ENCODE assay signal across 8 cellular contexts in the genomic region with DNA sequence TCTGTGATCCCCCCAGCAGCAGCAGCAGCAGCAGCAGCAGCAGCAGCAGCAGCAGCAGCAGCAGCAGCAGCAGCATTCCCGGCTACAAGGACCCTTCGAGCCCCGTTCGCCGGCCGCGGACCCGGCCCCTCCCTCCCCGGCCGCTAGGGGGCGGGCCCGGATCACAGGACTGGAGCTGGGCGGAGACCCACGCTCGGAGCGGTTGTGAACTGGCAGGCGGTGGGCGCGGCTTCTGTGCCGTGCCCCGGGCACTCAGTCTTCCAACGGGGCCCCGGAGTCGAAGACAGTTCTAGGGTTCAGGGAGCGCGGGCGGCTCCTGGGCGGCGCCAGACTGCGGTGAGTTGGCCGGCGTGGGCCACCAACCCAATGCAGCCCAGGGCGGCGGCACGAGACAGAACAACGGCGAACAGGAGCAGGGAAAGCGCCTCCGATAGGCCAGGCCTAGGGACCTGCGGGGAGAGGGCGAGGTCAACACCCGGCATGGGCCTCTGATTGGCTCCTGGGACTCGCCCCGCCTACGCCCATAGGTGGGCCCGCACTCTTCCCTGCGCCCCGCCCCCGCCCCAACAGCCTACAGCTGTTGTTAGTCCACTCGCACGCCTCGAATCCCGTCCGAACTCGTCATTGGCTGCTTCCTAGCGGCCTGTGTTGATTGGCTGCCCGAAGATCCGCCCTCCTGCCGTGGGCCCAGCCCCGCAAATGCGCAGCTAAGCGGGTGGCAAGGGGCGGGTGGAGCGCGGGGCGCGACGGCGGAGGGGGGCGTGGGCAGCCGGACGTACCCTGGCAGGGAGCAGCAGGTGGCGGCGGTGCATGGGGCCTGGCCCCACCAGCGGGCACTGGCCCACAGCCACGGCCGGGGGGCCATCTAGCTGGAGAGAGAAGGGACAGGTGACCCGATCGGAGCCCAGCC. TPM values are rescaled to one million over a fixed set of nuclear protein-coding genes. Genes with fewer than 3 reads are reported as not detected.
A peak's percentile ranks its signal among the peaks of the same experiment; 100 is the strongest.
DNase-seq lines count a peak whose midpoint lies in the region; ATAC-seq and TF ChIP-seq lines count a peak whose summit lies in the region.

No MANE protein-coding gene starts in this region.

- H3K27me3 ChIP-seq in BJ (ENCODE audit: control insufficient read depth, insufficient read depth, low read length) = no peaks in the 10 kb centered on the region
- H3K27me3 ChIP-seq in duodenal mucosa (ENCODE audit: control insufficient read depth in 1 of 2, insufficient read depth in 2 of 2, low read length in 2 of 2) = no peaks in the 10 kb centered on the region

- H3K36me3 ChIP-seq in BJ (ENCODE audit: control insufficient read depth, insufficient read depth, low read length) (peaks cover 30% of the 10 kb centered on the region), duodenal mucosa (ENCODE audit: control insufficient read depth in 1 of 2, insufficient read depth in 2 of 2, low read length in 2 of 2) (no peaks in the 10 kb centered on the region)

- H3K4me3 ChIP-seq in BJ (ENCODE audit: low read depth, low read length) (peak overlapping the region; percentile 42), duodenal mucosa (ENCODE audit: low read depth in 1 of 2, low read length in 2 of 2) (peak overlapping the region; percentile 76 to 92), lower leg skin (ENCODE audit: low read depth, poor library complexity, severe bottlenecking) (peak overlapping the region; percentile 23)

- H3K4me1 ChIP-seq in duodenal mucosa (ENCODE audit: control insufficient read depth in 1 of 2, insufficient read depth in 2 of 2, low read length in 2 of 2) = peaks cover 19 to 33% of the 10 kb centered on the region in 2 donors

- ATAC-seq in GM19324 (IDR thresholded peaks at IDR 0.05; ENCODE audit: low FRiP score, unreplicated experiment) (peak; percentile 47), HG03460 (IDR thresholded peaks at IDR 0.05; ENCODE audit: unreplicated experiment) (peak; percentile 44)

- H3K27ac ChIP-seq in duodenal mucosa (ENCODE audit: low read depth, low read length) = peak overlapping the region; percentile 94

- TF ChIP-seq CTCF in BJ (IDR thresholded peaks at IDR 0.05; ENCODE audit: insufficient read depth, low read depth, low read length) (peak; percentile 91), lower leg skin (IDR thresholded peaks at IDR 0.05) (peak in 1 of 3 donors; percentile 66)

- 1 to 3% methylated on average over 29 to 45 of the region's 79 CpGs for WGBS in lower leg skin, 2 donors

- TF ChIP-seq POLR2A in lower leg skin (IDR thresholded peaks at IDR 0.05) = no peak

- H3K9ac ChIP-seq in duodenal mucosa (ENCODE audit: low read depth in 1 of 2, low read length in 2 of 2) = peak overlapping the region; percentile 83 to 96

- peak; percentile 83 for DNase-seq in BJ (ENCODE audit: low read depth)
- peak; percentile 93 for DNase-seq in NCI-H526 treated with DMSO at 0.1 percent for 48 hours (lab: John Stamatoyannopoulos, UW)
- peak; percentile 90 to 91 for DNase-seq in activated CD4-positive, alpha-beta T cell treated with anti-CD3 and anti-CD28 coated beads, Interleukin-2, amount 50 U/mL, for 48 hours
- peak; percentile 96 to 99 for DNase-seq in lower leg skin (ENCODE audit: low spot score in 2 of 2)
- DNase-seq in stimulated activated CD4-positive, alpha-beta T cell treated with anti-CD3 and anti-CD28 coated beads, Interleukin-4, amount 100 ng/mL, for 4 hours = peak; percentile 87 to 91

- CTCF ChIA-PET in BJ (lab: Yijun Ruan, JAX) = interaction anchor here (0.6 to 7.7 kb wide), 12 partner anchors 11 to 112 kb away, joined by 3 to 154 read pairs (median 4); partner anchors contain the start of genes DMPK, DMWD, QPCTL and RSPH6A

- H3K9me3 ChIP-seq in duodenal mucosa (ENCODE audit: control insufficient read depth in 1 of 2, low read length in 2 of 2) = no peaks in the 10 kb centered on the region

- POLR2A ChIA-PET in BJ (lab: Charles Lee) = interaction anchor here (0.6 to 1.0 kb wide), 7 partner anchors 13 to 292 kb away, joined by 3 to 11 read pairs (median 9); no protein-coding TSS in a partner anchor

- intact Hi-C loops in lower leg skin (cut with DNase I; ENCODE audit: low total_unique reads) = no loop called here

RNA-seq across cellular contexts. Expression of gene SIX5, which starts 1.4 kb away (rescaled TPM):
- 6.6 and 12.5 TPM in 2 replicates for polyA plus RNA-seq in BJ (2011; rRNA removed)
- polyA minus RNA-seq in BJ (2011; rRNA and poly(A)+ RNA removed) = 7.2 and 8.6 TPM in 2 replicates
- 10 to 100 TPM; 12.6 to 17.3 (median 13.8) TPM for total RNA-seq in lower leg skin

RNA-seq across cellular contexts. Expression of gene DMPK, which starts 11.8 kb away (rescaled TPM):
- 86.2 and 131 TPM in 2 replicates for polyA plus RNA-seq in BJ (2011; rRNA removed)
- 40.2 and 46.7 TPM in 2 replicates for polyA minus RNA-seq in BJ (2011; rRNA and poly(A)+ RNA removed)
- 10 to 100 TPM in 3 of 4 donors, 1 to 10 TPM in 1; 8.8 to 20.2 (median 13.8) TPM for total RNA-seq in lower leg skin

RNA-seq across cellular contexts. Expression of gene DMWD, which starts 22.2 kb away (rescaled TPM):
- polyA plus RNA-seq in BJ (2011; rRNA removed) = 20.3 and 28.6 TPM in 2 replicates
- polyA minus RNA-seq in BJ (2011; rRNA and poly(A)+ RNA removed) = 20.5 and 26.2 TPM in 2 replicates
- 10 to 100 TPM; 20.0 to 31.0 (median 28.0) TPM for total RNA-seq in lower leg skin

RNA-seq across cellular contexts. Expression of gene MEIOSIN, which starts 37.2 kb away (rescaled TPM):
- not detected in 2 replicates for polyA plus RNA-seq in BJ (2011; rRNA removed)
- polyA minus RNA-seq in BJ (2011; rRNA and poly(A)+ RNA removed) = not detected in 2 replicates
- total RNA-seq in lower leg skin = not detected

RNA-seq across cellular contexts. Expression of gene FBXO46, which starts 39.8 kb away (rescaled TPM):
- 2.0 and 2.3 TPM in 2 replicates for polyA plus RNA-seq in BJ (2011; rRNA removed)
- polyA minus RNA-seq in BJ (2011; rRNA and poly(A)+ RNA removed) = 1.0 and 2.4 TPM in 2 replicates
- total RNA-seq in lower leg skin = 10 to 100 TPM; 22.0 to 26.7 (median 25.4) TPM

Comparison
In these comparisons a context has a peak if more than half of its experiments do, and no peak if none do; other contexts are left out.
1. Peak in every context shown above with its lines: DNase-seq, ATAC-seq, H3K4me3 ChIP-seq and H3K27ac ChIP-seq.
2. H3K4me3 ChIP-seq: peak in every context shown above with its lines; median percentile 84 in duodenal mucosa; 42 in BJ; 23 in lower leg skin.